11 cellular contexts compared by ENCODE assay signal in genomic region chr5:58259685-58260152, GRCh38.
DNase-seq lines count a peak whose midpoint lies in the region; ATAC-seq, FAIRE-seq and TF ChIP-seq lines count a peak whose summit lies in the region.
"Had no signal": no experiment of that assay in that cellular context is flagged by ENCODE, and none has a peak within 500 bp of the region (broad histone marks: within the 10 kb centered on the region; RNA-seq: fewer than 3 reads in every experiment).

No MANE protein-coding gene starts in this region.

- H3K27ac ChIP-seq in left ventricle myocardium inferior (replicated peaks) (peak overlapping the region; percentile 47), astrocyte (ENCODE audit: low read depth, low read length) (peak overlapping the region; percentile 80)
- no peak overlapping the region for H3K27ac ChIP-seq in CD8-positive, alpha-beta memory T cell (ENCODE audit: low read depth, low read length)
- H3K27ac ChIP-seq: BLaER1 treated with 17β-estradiol and CSF1 and Interleukin-3, amounts not matched to agents 10 nM and 100 nM had no signal

- no peak overlapping the region for H2AFZ ChIP-seq in astrocyte (ENCODE audit: low read depth, low read length)

- POLR2A ChIA-PET in activated CD4-positive, alpha-beta memory T cell treated with anti-CD3 and anti-CD28 coated beads for 36 hours (lab: Charles Lee): no interaction called here
- POLR2A ChIA-PET in CD8-positive, alpha-beta memory T cell (lab: Charles Lee): no interaction called here

- CTCF ChIA-PET in activated CD4-positive, alpha-beta memory T cell treated with anti-CD3 and anti-CD28 coated beads for 36 hours (lab: Charles Lee): interaction anchor here (0.6 kb wide), 1 partner anchor 22 kb away, joined by 3 read pairs; no protein-coding TSS in a partner anchor
- CTCF ChIA-PET in CD8-positive, alpha-beta memory T cell (lab: Charles Lee): no interaction called here

- peaks cover 2% of the 10 kb centered on the region for H3K9me3 Mint-ChIP-seq in astrocyte (ENCODE audit: unreplicated experiment)
- H3K9me3 Mint-ChIP-seq in activated CD4-positive, alpha-beta memory T cell treated with anti-CD3 and anti-CD28 coated beads for 36 hours: no peaks in the 10 kb centered on the region
- peaks cover 0 to 5% (median 0%) of the 10 kb centered on the region in 5 donors for H3K9me3 Mint-ChIP-seq in CD8-positive, alpha-beta memory T cell

- peak; percentile 99 for FAIRE-seq in astrocyte (lab: Jason Lieb, UNC)
- FAIRE-seq: kidney had no signal

- peak overlapping the region; percentile 59 for H3K9ac ChIP-seq in astrocyte (ENCODE audit: low read length)
- H3K9ac ChIP-seq: BLaER1 treated with 17β-estradiol and CSF1 and Interleukin-3, amounts not matched to agents 10 nM and 100 nM had no signal

- peak overlapping the region; percentile 97 for H3K27ac Mint-ChIP-seq in astrocyte (ENCODE audit: unreplicated experiment)
- no peak overlapping the region for H3K27ac Mint-ChIP-seq in activated CD4-positive, alpha-beta memory T cell treated with anti-CD3 and anti-CD28 coated beads for 36 hours
- H3K27ac Mint-ChIP-seq in CD8-positive, alpha-beta memory T cell: no peak overlapping the region

- no peaks in the 10 kb centered on the region for H3K27me3 Mint-ChIP-seq in astrocyte (ENCODE audit: low read depth, unreplicated experiment)
- H3K27me3 Mint-ChIP-seq in activated CD4-positive, alpha-beta memory T cell treated with anti-CD3 and anti-CD28 coated beads for 36 hours: peaks cover 5% of the 10 kb centered on the region
- H3K27me3 Mint-ChIP-seq in CD8-positive, alpha-beta memory T cell: no peaks in the 10 kb centered on the region

- H3K4me1 ChIP-seq in left ventricle myocardium inferior (peaks cover 31% of the 10 kb centered on the region), astrocyte (ENCODE audit: insufficient read depth, low read length) (peaks cover 22% of the 10 kb centered on the region)
- no peaks in the 10 kb centered on the region for H3K4me1 ChIP-seq in CD8-positive, alpha-beta memory T cell (ENCODE audit: insufficient read depth, low read length)
- H3K4me1 ChIP-seq: BLaER1 treated with 17β-estradiol and CSF1 and Interleukin-3, amounts not matched to agents 10 nM and 100 nM had no signal

- intact Hi-C loops in left ventricle myocardium inferior (cut with micrococcal nuclease) (no loop called here), Right ventricle myocardium inferior (cut with DNase I) (loop anchor here (5.0 kb wide), 1 partner anchor 198 kb away; no protein-coding TSS in a partner anchor)
- intact Hi-C loops in activated CD4-positive, alpha-beta memory T cell treated with anti-CD3 and anti-CD28 coated beads for 36 hours (cut with micrococcal nuclease): no loop called here

- no peak for TF ChIP-seq CTCF in left ventricle myocardium inferior (IDR thresholded peaks at IDR 0.05; ENCODE audit: borderline replicate concordance)
- no peak for TF ChIP-seq CTCF in astrocyte (IDR thresholded peaks at IDR 0.05; ENCODE audit: insufficient read depth, low read depth, low read length)

- H3K36me3 ChIP-seq in left ventricle myocardium inferior: no peaks in the 10 kb centered on the region
- no peaks in the 10 kb centered on the region for H3K36me3 ChIP-seq in astrocyte (ENCODE audit: insufficient read depth, low read length)
- H3K36me3 ChIP-seq in CD8-positive, alpha-beta memory T cell (ENCODE audit: insufficient read depth, low read length): no peaks in the 10 kb centered on the region
- H3K36me3 ChIP-seq: BLaER1 treated with 17β-estradiol and CSF1 and Interleukin-3, amounts not matched to agents 10 nM and 100 nM had no signal

- H3K27me3 ChIP-seq in left ventricle myocardium inferior (ENCODE audit: low read depth) (no peaks in the 10 kb centered on the region), astrocyte (ENCODE audit: insufficient read depth, low read length) (no peaks in the 10 kb centered on the region)
- no peaks in the 10 kb centered on the region for H3K27me3 ChIP-seq in CD8-positive, alpha-beta memory T cell (ENCODE audit: insufficient read depth, low read length, poor library complexity, severe bottlenecking)
- H3K27me3 ChIP-seq: BLaER1 treated with 17β-estradiol and CSF1 and Interleukin-3, amounts not matched to agents 10 nM and 100 nM had no signal

- H3K9me3 ChIP-seq in left ventricle myocardium inferior (replicated peaks): no peaks in the 10 kb centered on the region
- no peaks in the 10 kb centered on the region for H3K9me3 ChIP-seq in astrocyte (ENCODE audit: insufficient read depth, low read depth, low read length)
- H3K9me3 ChIP-seq in CD8-positive, alpha-beta memory T cell (ENCODE audit: low read length): no peaks in the 10 kb centered on the region
- H3K9me3 ChIP-seq: BLaER1 treated with 17β-estradiol and CSF1 and Interleukin-3, amounts not matched to agents 10 nM and 100 nM had no signal

- H3K4me3 Mint-ChIP-seq in astrocyte (ENCODE audit: unreplicated experiment): peak overlapping the region; percentile 18
- H3K4me3 Mint-ChIP-seq in activated CD4-positive, alpha-beta memory T cell treated with anti-CD3 and anti-CD28 coated beads for 36 hours: no peak overlapping the region
- H3K4me3 Mint-ChIP-seq in CD8-positive, alpha-beta memory T cell: no peak overlapping the region

- H3K4me1 Mint-ChIP-seq in astrocyte (ENCODE audit: low read depth, unreplicated experiment): peaks cover 20% of the 10 kb centered on the region
- H3K4me1 Mint-ChIP-seq in activated CD4-positive, alpha-beta memory T cell treated with anti-CD3 and anti-CD28 coated beads for 36 hours (ENCODE audit: low read depth): no peaks in the 10 kb centered on the region
- H3K4me1 Mint-ChIP-seq in CD8-positive, alpha-beta memory T cell: no peaks in the 10 kb centered on the region

- no peaks in the 10 kb centered on the region for H4K20me1 ChIP-seq in astrocyte (ENCODE audit: insufficient read depth, low read length)
- H4K20me1 ChIP-seq: BLaER1 treated with 17β-estradiol and CSF1 and Interleukin-3, amounts not matched to agents 10 nM and 100 nM had no signal

- H3K4me2 ChIP-seq in astrocyte (ENCODE audit: low read length): peak overlapping the region; percentile 72
- H3K4me2 ChIP-seq: BLaER1 treated with 17β-estradiol and CSF1 and Interleukin-3, amounts not matched to agents 10 nM and 100 nM had no signal

- no peaks in the 10 kb centered on the region for H3K79me2 ChIP-seq in astrocyte (ENCODE audit: insufficient read depth, low read length)

- no peak for DNase-seq in left ventricle myocardium inferior
- no peak for DNase-seq in Right ventricle myocardium inferior (ENCODE audit: missing footprints)
- DNase-seq in astrocyte (ENCODE audit: low read depth): peak; percentile 99
- peak; percentile 62 for DNase-seq in iPS-NIHi11 (ENCODE audit: low spot score)
- no peak for DNase-seq in putamen (ENCODE audit: low spot score)
- DNase-seq in activated CD4-positive, alpha-beta memory T cell treated with anti-CD3 and anti-CD28 coated beads for 36 hours: no peak
- DNase-seq in CD8-positive, alpha-beta memory T cell: no peak
- DNase-seq in activated CD4-positive, alpha-beta T cell treated with anti-CD3 and anti-CD28 coated beads, Interleukin-2, amount 50 U/mL, for 48 hours: no peak
- DNase-seq: activated naive CD4-positive, alpha-beta T cell treated with anti-CD3 and anti-CD28 coated beads, Interleukin-2, amount 50 U/mL, for 16 hours; kidney had no signal

- H3K4me3 ChIP-seq in left ventricle myocardium inferior (no peak overlapping the region), astrocyte (ENCODE audit: insufficient read depth, low read depth, low read length) (peak overlapping the region; percentile 14)
- no peak overlapping the region for H3K4me3 ChIP-seq in CD8-positive, alpha-beta memory T cell (ENCODE audit: low read length)
- H3K4me3 ChIP-seq: BLaER1 treated with 17β-estradiol and CSF1 and Interleukin-3, amounts not matched to agents 10 nM and 100 nM had no signal

- H3K36me3 Mint-ChIP-seq in astrocyte (ENCODE audit: low read depth, unreplicated experiment): no peaks in the 10 kb centered on the region
- no peaks in the 10 kb centered on the region for H3K36me3 Mint-ChIP-seq in activated CD4-positive, alpha-beta memory T cell treated with anti-CD3 and anti-CD28 coated beads for 36 hours
- H3K36me3 Mint-ChIP-seq in CD8-positive, alpha-beta memory T cell: no peaks in the 10 kb centered on the region

- no peak for ATAC-seq in Right ventricle myocardium inferior

Comparison
In these comparisons a context has a peak if more than half of its experiments do, and no peak if none do; other contexts are left out.
1. DNase-seq: peak in astrocyte (single experiment) and iPS-NIHi11 (single experiment); none in left ventricle myocardium inferior (single experiment), Right ventricle myocardium inferior (single experiment), putamen (single experiment), activated CD4-positive, alpha-beta memory T cell treated with anti-CD3 and anti-CD28 coated beads for 36 hours (single experiment), CD8-positive, alpha-beta memory T cell (0 of 5) and activated CD4-positive, alpha-beta T cell treated with anti-CD3 and anti-CD28 coated beads, Interleukin-2, amount 50 U/mL, for 48 hours (0 of 2).